In genomic region chr3:177519588-177519987, GRCh38 we compare ENCODE assay signal across 17 cellular contexts.
DNase-seq lines count a peak whose midpoint lies in the region; ATAC-seq, FAIRE-seq and TF ChIP-seq lines count a peak whose summit lies in the region.
"Had no signal": no experiment of that assay in that cellular context is flagged by ENCODE, and none has a peak within 500 bp of the region (broad histone marks: within the 10 kb centered on the region; RNA-seq: fewer than 3 reads in every experiment).

No MANE protein-coding gene starts in this region.

- peaks cover 5% of the 10 kb centered on the region for H3K36me3 Mint-ChIP-seq in nephron progenitor cell (ENCODE audit: low read depth)
- H3K36me3 Mint-ChIP-seq: CD8-positive, alpha-beta T cell had no signal

- H3K4me3 Mint-ChIP-seq in nephron progenitor cell: peak overlapping the region; percentile 5
- H3K4me3 Mint-ChIP-seq: CD8-positive, alpha-beta T cell had no signal

- ATAC-seq in Right ventricle myocardium superior (ENCODE audit: poor library complexity) (no peak), left cardiac atrium (no peak), HG02798 (IDR thresholded peaks at IDR 0.05; ENCODE audit: poor library complexity, unreplicated experiment) (no peak)
- ATAC-seq: CD8-positive, alpha-beta T cell; K562; PC-3 had no signal

- peaks cover 3% of the 10 kb centered on the region for H3K27me3 Mint-ChIP-seq in nephron progenitor cell (ENCODE audit: low read depth, poor library complexity)

- peaks cover 43% of the 10 kb centered on the region for H3K4me1 Mint-ChIP-seq in nephron progenitor cell

- no peak for TF ChIP-seq CTCF in nephron progenitor cell (IDR thresholded peaks at IDR 0.05)

- FAIRE-seq in RCC 7860 (lab: Jason Lieb, UNC): no peak
- FAIRE-seq: H1, K562 had no signal

- H3K27ac Mint-ChIP-seq in nephron progenitor cell: no peak overlapping the region
- H3K27ac Mint-ChIP-seq: CD8-positive, alpha-beta T cell had no signal

- intact Hi-C loops in Right ventricle myocardium superior (cut with DNase I) (no loop called here), left cardiac atrium (cut with DNase I) (no loop called here)

- peak; percentile 54 for DNase-seq in Right ventricle myocardium superior
- no peak for DNase-seq in left cardiac atrium
- peak; percentile 78 for DNase-seq in cerebellar cortex (ENCODE audit: low spot score)
- DNase-seq in nephron progenitor cell: no peak
- DNase-seq in RCC 7860 (ENCODE audit: low spot score): no peak
- DNase-seq in cortex of kidney (lab: John Stamatoyannopoulos, UW): no peak
- DNase-seq in NCI-H524 treated with DMSO at 0.1 percent for 48 hours (lab: John Stamatoyannopoulos, UW): no peak
- DNase-seq: Calu3; CD8-positive, alpha-beta T cell; MV-4-11; NCI-H1694 treated with DMSO at 0.1 percent for 48 hours; NCI-H510A treated with DMSO at 0.1 percent for 48 hours; NCI-H82; PC-3 had no signal

- peaks cover 16% of the 10 kb centered on the region for H3K9me3 Mint-ChIP-seq in nephron progenitor cell

Comparison
In these comparisons a context has a peak if more than half of its experiments do, and no peak if none do; other contexts are left out.
1. DNase-seq: peak in Right ventricle myocardium superior (single experiment) and cerebellar cortex (single experiment); none in left cardiac atrium (single experiment), nephron progenitor cell (single experiment), RCC 7860 (single experiment), cortex of kidney (single experiment) and NCI-H524 treated with DMSO at 0.1 percent for 48 hours (single experiment).